29 cellular contexts compared by ENCODE assay signal in genomic region chr17:68334393-68334792, GRCh38.
"Had no signal": no experiment of that assay in that cellular context is flagged by ENCODE, and none has a peak within 500 bp of the region (broad histone marks: within the 10 kb centered on the region; RNA-seq: fewer than 3 reads in every experiment).

No MANE protein-coding gene starts in this region.

- H3K4me2 ChIP-seq: neural progenitor cell had no signal

- H3K27ac ChIP-seq: coronary artery, heart right ventricle, neural progenitor cell, ovary, psoas muscle, sigmoid colon, skin epidermis, spleen, testis, tibial artery, upper lobe of right lung, uterus had no signal

- H3K36me3 ChIP-seq: heart right ventricle, neural progenitor cell, ovary, sigmoid colon, spleen, tibial artery, upper lobe of right lung, uterus had no signal

- H3K9me3 ChIP-seq: ovary, testis had no signal

- H2AFZ ChIP-seq: neural progenitor cell had no signal

- H3K4me1 ChIP-seq: heart right ventricle, neural progenitor cell, psoas muscle, sigmoid colon, testis, tibial artery, upper lobe of right lung, uterus had no signal

- ATAC-seq: effector memory CD8-positive, alpha-beta T cell; heart right ventricle; left lobe of liver; naive thymus-derived CD4-positive, alpha-beta T cell; right cardiac atrium; stimulated activated memory B cell treated with anti-CD40 and anti-IgM and Interleukin-4, amounts not matched to agents 10 μg/mL and 1 μg/mL and 100 μg/mL, for 72 hours; stimulated activated naive CD8-positive, alpha-beta T cell treated with anti-CD3 and anti-CD28 coated beads, Interleukin-15, Interleukin-2, amounts not matched to agents 100 U/mL and 50 U/mL, for 24 hours; upper lobe of right lung had no signal

- H3K9ac ChIP-seq: neural progenitor cell had no signal

- H3K27me3 ChIP-seq: heart right ventricle, neural progenitor cell, ovary, sigmoid colon, spleen, testis, tibial artery, upper lobe of right lung, uterus had no signal

- DNase-seq: effector memory CD8-positive, alpha-beta T cell; erythroblast; foreskin melanocyte; glutamatergic neuron; heart right ventricle; hippocampal formation; kidney; mesendoderm; midbrain; naive thymus-derived CD4-positive, alpha-beta T cell; nucleus accumbens; ovary; posterior cingulate gyrus; psoas muscle; right cardiac atrium; sigmoid colon; spleen; stimulated activated CD4-positive, alpha-beta T cell treated with anti-CD3 and anti-CD28 coated beads, Interleukin-4, amount 100 ng/mL, for 4 hours; stimulated activated naive CD8-positive, alpha-beta T cell treated with anti-CD3 and anti-CD28 coated beads, Interleukin-15, Interleukin-2, amounts not matched to agents 100 U/mL and 50 U/mL, for 24 hours; substantia nigra; testis; tibial artery; upper lobe of right lung; uterus had no signal

- H3K4me3 ChIP-seq: coronary artery, heart right ventricle, neural progenitor cell, ovary, psoas muscle, sigmoid colon, skin epidermis, spleen, testis, tibial artery, upper lobe of right lung, uterus had no signal
